In genomic region chr3:6571448-6571847, GRCh38 we compare ENCODE assay signal across 32 cellular contexts.
"Had no signal": no experiment of that assay in that cellular context is flagged by ENCODE, and none has a peak within 500 bp of the region (broad histone marks: within the 10 kb centered on the region; RNA-seq: fewer than 3 reads in every experiment).

No MANE protein-coding gene starts in this region.

- H3K36me3 ChIP-seq: adrenal gland, breast epithelium, MG63, SJSA1 had no signal

- ATAC-seq: activated CD8-positive, alpha-beta T cell treated with anti-CD3 and anti-CD28 coated beads, Interleukin-2, amount 10 ng/mL, durations not matched to agents 7 days and 5 days; activated naive CD4-positive, alpha-beta T cell treated with anti-CD3 and anti-CD28 coated beads, Interleukin-2, amount 50 U/mL, for 72 hours; activated T-cell treated with anti-CD3 and anti-CD28 coated beads, Interleukin-2, amount 50 U/mL, for 4 hours; body of pancreas; Panc1 had no signal

- H3K4me1 ChIP-seq: adrenal gland, body of pancreas, breast epithelium, SJSA1 had no signal

- H3K4me1 Mint-ChIP-seq: activated CD4-positive, alpha-beta T cell treated with anti-CD3 and anti-CD28 coated beads, Interleukin-2, amount 10 ng/mL, durations not matched to agents 24 days and 14 days had no signal

- H3K4me2 ChIP-seq: SK-N-SH had no signal

- H3K9ac ChIP-seq: SK-N-SH had no signal

- H3K27me3 ChIP-seq: adrenal gland, body of pancreas, breast epithelium, MG63, SJSA1 had no signal

- DNase-seq: activated CD4-positive, alpha-beta T cell treated with anti-CD3 and anti-CD28 coated beads, Interleukin-2, amount 10 ng/mL, durations not matched to agents 24 days and 14 days; activated CD4-positive, alpha-beta T cell treated with anti-CD3 and anti-CD28 coated beads, Interleukin-2, amount 50 U/mL, for 48 hours; activated CD8-positive, alpha-beta T cell treated with anti-CD3 and anti-CD28 coated beads, Interleukin-2, amount 10 ng/mL, durations not matched to agents 7 days and 5 days; activated gamma-delta T cell treated with Interleukin-2 at 50 U/mL for 16 hours; activated naive CD4-positive, alpha-beta T cell treated with anti-CD3 and anti-CD28 coated beads for 36 hours; activated T-cell treated with anti-CD3 and anti-CD28 coated beads, Interleukin-2, amount 50 U/mL, for 4 hours; adrenal gland; body of pancreas; cerebellar nuclear complex; KG1; MG63; NCI-H1048; NCI-H1105 treated with DMSO at 0.1 percent for 48 hours; NCI-H1436; NCI-H1694; NCI-H1930; NCI-H2081 treated with DMSO at 0.1 percent for 48 hours; NCI-H226; NCI-H446 treated with DMSO at 0.1 percent for 48 hours; NCI-H524; NCI-H69; SHP77 treated with DMSO at 0.1 percent for 48 hours; SK-N-SH had no signal

- H3K9me3 Mint-ChIP-seq: activated CD4-positive, alpha-beta T cell treated with anti-CD3 and anti-CD28 coated beads, Interleukin-2, amount 10 ng/mL, durations not matched to agents 24 days and 14 days had no signal

- H3K4me3 Mint-ChIP-seq: activated CD4-positive, alpha-beta T cell treated with anti-CD3 and anti-CD28 coated beads, Interleukin-2, amount 10 ng/mL, durations not matched to agents 24 days and 14 days; activated CD8-positive, alpha-beta T cell treated with anti-CD3 and anti-CD28 coated beads, Interleukin-2, amount 10 ng/mL, durations not matched to agents 7 days and 5 days; activated naive CD4-positive, alpha-beta T cell treated with anti-CD3 and anti-CD28 coated beads for 36 hours; activated T-cell treated with anti-CD3 and anti-CD28 coated beads, Interleukin-2, amount 50 U/mL, for 4 hours; activated T-helper 1 cell treated with anti-CD3 and anti-CD28 coated beads, Interleukin-12 subunit alpha, Interleukin-12 subunit beta, Interleukin-2, Interleukin-4 antibody, amounts not matched to agents 30 ng/mL and 10 ng/mL and 1 ng/mL, durations not matched to agents 14 hours and 24 hours and 36 hours; T-helper 1 cell treated with Interleukin-12 subunit alpha and Interleukin-12 subunit beta and Interleukin-4 antibody, amounts not matched to agents 30 μg/mL and 1 μg/mL, for 36 hours; T-helper 2 cell treated with Interferon-gamma antibody and Interleukin-4, amounts not matched to agents 5 μg/mL and 100 μg/mL, for 36 hours had no signal

- H3K27ac ChIP-seq: adrenal gland, body of pancreas, breast epithelium, SJSA1 had no signal

- H3K9me3 ChIP-seq: adrenal gland, body of pancreas, breast epithelium, MG63, SJSA1, SK-N-SH had no signal

- FAIRE-seq: astrocyte, TTC549 had no signal

- H3K27me3 Mint-ChIP-seq: activated CD4-positive, alpha-beta T cell treated with anti-CD3 and anti-CD28 coated beads, Interleukin-2, amount 10 ng/mL, durations not matched to agents 24 days and 14 days had no signal

- H3K27ac Mint-ChIP-seq: activated CD4-positive, alpha-beta T cell treated with anti-CD3 and anti-CD28 coated beads, Interleukin-2, amount 10 ng/mL, durations not matched to agents 24 days and 14 days; activated CD8-positive, alpha-beta T cell treated with anti-CD3 and anti-CD28 coated beads, Interleukin-2, amount 10 ng/mL, durations not matched to agents 7 days and 5 days; activated naive CD4-positive, alpha-beta T cell treated with anti-CD3 and anti-CD28 coated beads for 36 hours; activated naive CD4-positive, alpha-beta T cell treated with anti-CD3 and anti-CD28 coated beads, Interleukin-2, amount 50 U/mL, for 72 hours; activated T-helper 1 cell treated with anti-CD3 and anti-CD28 coated beads, Interleukin-12 subunit alpha, Interleukin-12 subunit beta, Interleukin-2, Interleukin-4 antibody, amounts not matched to agents 30 ng/mL and 10 ng/mL and 1 ng/mL, durations not matched to agents 14 hours and 24 hours and 36 hours; T-helper 1 cell treated with Interleukin-12 subunit alpha and Interleukin-12 subunit beta and Interleukin-4 antibody, amounts not matched to agents 30 μg/mL and 1 μg/mL, for 36 hours; T-helper 2 cell treated with Interferon-gamma antibody and Interleukin-4, amounts not matched to agents 5 μg/mL and 100 μg/mL, for 36 hours had no signal

- H3K4me3 ChIP-seq: adrenal gland, body of pancreas, breast epithelium, MG63, SJSA1 had no signal

- H3K36me3 Mint-ChIP-seq: activated naive CD4-positive, alpha-beta T cell treated with anti-CD3 and anti-CD28 coated beads, Interleukin-2, amount 50 U/mL, for 72 hours had no signal
